In genomic region chr2:238256594-238257104, GRCh38 we compare ENCODE assay signal across 8 cellular contexts. TPM values are rescaled to one million over a fixed set of nuclear protein-coding genes. Genes with fewer than 3 reads are reported as not detected.
DNase-seq lines count a peak whose midpoint lies in the region; ATAC-seq, FAIRE-seq and TF ChIP-seq lines count a peak whose summit lies in the region.

No MANE protein-coding gene starts in this region.

- no peaks in the 10 kb centered on the region for H3K27me3 ChIP-seq in right atrium auricular region

- H3K4me1 ChIP-seq in right atrium auricular region = peaks cover 0 to 15% of the 10 kb centered on the region in 2 donors

- no peak overlapping the region for H3K4me3 Mint-ChIP-seq in T-cell
- H3K4me3 Mint-ChIP-seq in activated naive CD8-positive, alpha-beta T cell treated with anti-CD3 and anti-CD28 coated beads, Interleukin-2, amount 10 ng/mL, durations not matched to agents 7 days and 5 days = no peak overlapping the region

- peak; percentile 74 to 79 for TF ChIP-seq CTCF in right atrium auricular region (IDR thresholded peaks at IDR 0.05)

- peak; percentile 54 for FAIRE-seq in A204.1 (lab: Jason Lieb, UNC)

- H3K9me3 ChIP-seq in right atrium auricular region = no peaks in the 10 kb centered on the region

- H3K36me3 Mint-ChIP-seq in T-cell = peaks cover 29% of the 10 kb centered on the region
- peaks cover 3% of the 10 kb centered on the region for H3K36me3 Mint-ChIP-seq in activated naive CD8-positive, alpha-beta T cell treated with anti-CD3 and anti-CD28 coated beads, Interleukin-2, amount 10 ng/mL, durations not matched to agents 7 days and 5 days

- DNase-seq in NCI-H1694 treated with DMSO at 0.1 percent for 48 hours (lab: John Stamatoyannopoulos, UW) (peak; percentile 86), T-cell (peak; percentile 25 to 79 (median 69)), right atrium auricular region (ENCODE audit: low spot score) (no peak)
- peak; percentile 63 for DNase-seq in activated naive CD8-positive, alpha-beta T cell treated with anti-CD3 and anti-CD28 coated beads, Interleukin-2, amount 10 ng/mL, durations not matched to agents 7 days and 5 days
- peak; percentile 60 for DNase-seq in stimulated activated CD4-positive, alpha-beta T cell treated with anti-CD3 and anti-CD28 coated beads, Interleukin-12 subunit alpha, Interleukin-12 subunit beta, amount 100 ng/mL, for 4 hours

- CTCF ChIA-PET in T-cell (lab: Charles Lee) = interaction anchor here in 1 of 2 donors (0.6 kb wide), 1 partner anchor 9 kb away, joined by 3 read pairs; no protein-coding TSS in a partner anchor

- H3K36me3 ChIP-seq in right atrium auricular region = peaks cover 90% of the 10 kb centered on the region

- no peaks in the 10 kb centered on the region for H3K4me1 Mint-ChIP-seq in T-cell
- H3K4me1 Mint-ChIP-seq in activated naive CD8-positive, alpha-beta T cell treated with anti-CD3 and anti-CD28 coated beads, Interleukin-2, amount 10 ng/mL, durations not matched to agents 7 days and 5 days = no peaks in the 10 kb centered on the region

- no peak overlapping the region for H3K27ac ChIP-seq in right atrium auricular region

- H3K4me3 ChIP-seq in right atrium auricular region = no peak overlapping the region

- no peaks in the 10 kb centered on the region for H3K9me3 Mint-ChIP-seq in T-cell
- no peaks in the 10 kb centered on the region for H3K9me3 Mint-ChIP-seq in activated naive CD8-positive, alpha-beta T cell treated with anti-CD3 and anti-CD28 coated beads, Interleukin-2, amount 10 ng/mL, durations not matched to agents 7 days and 5 days

- ATAC-seq in GM18861 (IDR thresholded peaks at IDR 0.05; ENCODE audit: unreplicated experiment) (peak; percentile 61), T-cell (replicated peaks in 1 of 4) (peak; percentile 85 to 90 (median 87)), HG02852 (IDR thresholded peaks at IDR 0.05; ENCODE audit: unreplicated experiment) (no peak)
- peak; percentile 75 for ATAC-seq in activated naive CD8-positive, alpha-beta T cell treated with anti-CD3 and anti-CD28 coated beads, Interleukin-2, amount 10 ng/mL, durations not matched to agents 7 days and 5 days (ENCODE audit: low read depth)

- H3K27me3 Mint-ChIP-seq in T-cell = no peaks in the 10 kb centered on the region
- H3K27me3 Mint-ChIP-seq in activated naive CD8-positive, alpha-beta T cell treated with anti-CD3 and anti-CD28 coated beads, Interleukin-2, amount 10 ng/mL, durations not matched to agents 7 days and 5 days = no peaks in the 10 kb centered on the region

- POLR2A ChIA-PET in T-cell (lab: Charles Lee) = no interaction called here
- POLR2A ChIA-PET in activated naive CD8-positive, alpha-beta T cell treated with anti-CD3 and anti-CD28 coated beads, Interleukin-2, amount 10 ng/mL, durations not matched to agents 7 days and 5 days (lab: Charles Lee) = no interaction called here

- H3K27ac Mint-ChIP-seq in T-cell = no peak overlapping the region
- H3K27ac Mint-ChIP-seq in activated naive CD8-positive, alpha-beta T cell treated with anti-CD3 and anti-CD28 coated beads, Interleukin-2, amount 10 ng/mL, durations not matched to agents 7 days and 5 days = no peak overlapping the region

RNA-seq across cellular contexts. Expression of gene HES6, which starts 16.8 kb away (rescaled TPM):
- 1 to 10 TPM; 1.7 to 3.6 (median 2.7) TPM for total RNA-seq in T-cell
- 1 to 10 TPM; 4.3 to 7.1 TPM for total RNA-seq in activated naive CD8-positive, alpha-beta T cell treated with anti-CD3 and anti-CD28 coated beads, Interleukin-2, amount 10 ng/mL, durations not matched to agents 7 days and 5 days
- 1 to 10 TPM; 2.5 to 4.8 TPM for total RNA-seq in right atrium auricular region

RNA-seq across cellular contexts. Expression of gene PER2, which starts 31.8 kb away (rescaled TPM):
- total RNA-seq in T-cell = 10 to 100 TPM in 4 of 5 donors, 1 to 10 TPM in 1; 9.3 to 24.5 (median 13.0) TPM
- total RNA-seq in activated naive CD8-positive, alpha-beta T cell treated with anti-CD3 and anti-CD28 coated beads, Interleukin-2, amount 10 ng/mL, durations not matched to agents 7 days and 5 days = 10 to 100 TPM; 13.0 to 13.7 TPM
- 1 to 10 TPM; 5.2 to 9.4 TPM for total RNA-seq in right atrium auricular region

RNA-seq across cellular contexts. Expression of gene ILKAP, which starts 53.2 kb away (rescaled TPM):
- total RNA-seq in T-cell (100 to 1,000 TPM in 2 of 5 donors, 10 to 100 TPM in 3; 72.8 to 120 (median 76.3) TPM), right atrium auricular region (10 to 100 TPM; 15.9 to 17.6 TPM)
- 10 to 100 TPM; 56.3 to 59.1 TPM for total RNA-seq in activated naive CD8-positive, alpha-beta T cell treated with anti-CD3 and anti-CD28 coated beads, Interleukin-2, amount 10 ng/mL, durations not matched to agents 7 days and 5 days
